ENCODE assay signal across 8 cellular contexts in genomic region chr7:1466524-1467271, GRCh38. TPM values are rescaled to one million over a fixed set of nuclear protein-coding genes. Genes with fewer than 3 reads are reported as not detected.
DNase-seq lines count a peak whose midpoint lies in the region; ATAC-seq and TF ChIP-seq lines count a peak whose summit lies in the region.

No MANE protein-coding gene starts in this region.

- H3K36me3 Mint-ChIP-seq in osteocyte (ENCODE audit: unreplicated experiment): peaks cover 1% of the 10 kb centered on the region
- H3K36me3 Mint-ChIP-seq in activated T-helper 1 cell treated with anti-CD3 and anti-CD28 coated beads, Interleukin-12 subunit alpha, Interleukin-12 subunit beta, Interleukin-2, Interleukin-4 antibody, amounts not matched to agents 30 ng/mL and 10 ng/mL and 1 ng/mL, durations not matched to agents 14 hours and 24 hours and 36 hours (ENCODE audit: low read depth): no peaks in the 10 kb centered on the region

- no peak for ATAC-seq in GM18870 (IDR thresholded peaks at IDR 0.05; ENCODE audit: unreplicated experiment)

- H3K4me1 Mint-ChIP-seq in osteocyte (ENCODE audit: unreplicated experiment): peaks cover 26% of the 10 kb centered on the region
- no peaks in the 10 kb centered on the region for H3K4me1 Mint-ChIP-seq in activated T-helper 1 cell treated with anti-CD3 and anti-CD28 coated beads, Interleukin-12 subunit alpha, Interleukin-12 subunit beta, Interleukin-2, Interleukin-4 antibody, amounts not matched to agents 30 ng/mL and 10 ng/mL and 1 ng/mL, durations not matched to agents 14 hours and 24 hours and 36 hours (ENCODE audit: low read depth)

- peak; percentile 2 for TF ChIP-seq CTCF in fibroblast of villous mesenchyme (IDR thresholded peaks at IDR 0.05; ENCODE audit: insufficient read depth, low read depth, low read length)
- TF ChIP-seq CTCF in osteocyte (IDR thresholded peaks at IDR 0.05): no peak

- H3K27ac Mint-ChIP-seq in osteocyte (ENCODE audit: unreplicated experiment): peak overlapping the region; percentile 71
- no peak overlapping the region for H3K27ac Mint-ChIP-seq in activated T-helper 1 cell treated with anti-CD3 and anti-CD28 coated beads, Interleukin-12 subunit alpha, Interleukin-12 subunit beta, Interleukin-2, Interleukin-4 antibody, amounts not matched to agents 30 ng/mL and 10 ng/mL and 1 ng/mL, durations not matched to agents 14 hours and 24 hours and 36 hours

- no peaks in the 10 kb centered on the region for H3K9me3 Mint-ChIP-seq in osteocyte (ENCODE audit: unreplicated experiment)
- H3K9me3 Mint-ChIP-seq in activated T-helper 1 cell treated with anti-CD3 and anti-CD28 coated beads, Interleukin-12 subunit alpha, Interleukin-12 subunit beta, Interleukin-2, Interleukin-4 antibody, amounts not matched to agents 30 ng/mL and 10 ng/mL and 1 ng/mL, durations not matched to agents 14 hours and 24 hours and 36 hours: no peaks in the 10 kb centered on the region

- H3K4me3 ChIP-seq in fibroblast of villous mesenchyme (ENCODE audit: low read depth, low read length): no peak overlapping the region

- DNase-seq in EH (ENCODE audit: low read depth) (peak; percentile 75), RPMI7951 (ENCODE audit: low read depth) (peak; percentile 63), fibroblast of villous mesenchyme (ENCODE audit: low read depth) (peak; percentile 79), osteocyte (ENCODE audit: extremely low spot score, unreplicated experiment) (peak; percentile 91), SIG-M5 treated with dmso at 0.1 percent for 504 hours (lab: John Stamatoyannopoulos, UW; ENCODE audit: unreplicated experiment) (no peak), NCI-H446 (lab: John Stamatoyannopoulos, UW) (no peak)
- no peak for DNase-seq in activated T-helper 1 cell treated with anti-CD3 and anti-CD28 coated beads, Interleukin-12 subunit alpha, Interleukin-12 subunit beta, Interleukin-2, Interleukin-4 antibody, amounts not matched to agents 30 ng/mL and 10 ng/mL and 1 ng/mL, durations not matched to agents 14 hours and 24 hours and 36 hours (ENCODE audit: low spot score)

- intact Hi-C loops in activated T-helper 1 cell treated with anti-CD3 and anti-CD28 coated beads, Interleukin-12 subunit alpha, Interleukin-12 subunit beta, Interleukin-2, Interleukin-4 antibody, amounts not matched to agents 30 ng/mL and 10 ng/mL and 1 ng/mL, durations not matched to agents 14 hours and 24 hours and 36 hours (cut with micrococcal nuclease): no loop called here

- no peak overlapping the region for H3K4me3 Mint-ChIP-seq in osteocyte (ENCODE audit: unreplicated experiment)
- no peak overlapping the region for H3K4me3 Mint-ChIP-seq in activated T-helper 1 cell treated with anti-CD3 and anti-CD28 coated beads, Interleukin-12 subunit alpha, Interleukin-12 subunit beta, Interleukin-2, Interleukin-4 antibody, amounts not matched to agents 30 ng/mL and 10 ng/mL and 1 ng/mL, durations not matched to agents 14 hours and 24 hours and 36 hours

- H3K27me3 Mint-ChIP-seq in osteocyte (ENCODE audit: unreplicated experiment): no peaks in the 10 kb centered on the region
- H3K27me3 Mint-ChIP-seq in activated T-helper 1 cell treated with anti-CD3 and anti-CD28 coated beads, Interleukin-12 subunit alpha, Interleukin-12 subunit beta, Interleukin-2, Interleukin-4 antibody, amounts not matched to agents 30 ng/mL and 10 ng/mL and 1 ng/mL, durations not matched to agents 14 hours and 24 hours and 36 hours (ENCODE audit: insufficient read depth): no peaks in the 10 kb centered on the region

RNA-seq across cellular contexts. Expression of gene MICALL2, which starts 7.4 kb away (rescaled TPM):
- 16.0 and 20.1 TPM in 2 replicates for total RNA-seq in RPMI7951 (2014; rRNA removed; shearing (Covaris generic))
- 25.4 and 34.5 TPM in 2 replicates for total RNA-seq in fibroblast of villous mesenchyme
- 55.9 and 63.1 TPM in 2 replicates for total RNA-seq in osteocyte
- total RNA-seq in activated T-helper 1 cell treated with anti-CD3 and anti-CD28 coated beads, Interleukin-12 subunit alpha, Interleukin-12 subunit beta, Interleukin-2, Interleukin-4 antibody, amounts not matched to agents 30 ng/mL and 10 ng/mL and 1 ng/mL, durations not matched to agents 14 hours and 24 hours and 36 hours: 1.9 and 2.2 TPM in 2 replicates

RNA-seq across cellular contexts. Expression of gene INTS1, which starts 37.5 kb away (rescaled TPM):
- 43.3 and 49.5 TPM in 2 replicates for total RNA-seq in RPMI7951 (2014; rRNA removed; shearing (Covaris generic))
- total RNA-seq in fibroblast of villous mesenchyme: 45.3 and 69.9 TPM in 2 replicates
- 111 and 121 TPM in 2 replicates for total RNA-seq in osteocyte
- 94.3 and 97.9 TPM in 2 replicates for total RNA-seq in activated T-helper 1 cell treated with anti-CD3 and anti-CD28 coated beads, Interleukin-12 subunit alpha, Interleukin-12 subunit beta, Interleukin-2, Interleukin-4 antibody, amounts not matched to agents 30 ng/mL and 10 ng/mL and 1 ng/mL, durations not matched to agents 14 hours and 24 hours and 36 hours

Comparison
In these comparisons a context has a peak if more than half of its experiments do, and no peak if none do; other contexts are left out.
1. DNase-seq: peak in EH (single experiment), RPMI7951 (single experiment), fibroblast of villous mesenchyme (single experiment) and osteocyte (single experiment); none in SIG-M5 treated with dmso at 0.1 percent for 504 hours (single experiment), activated T-helper 1 cell treated with anti-CD3 and anti-CD28 coated beads, Interleukin-12 subunit alpha, Interleukin-12 subunit beta, Interleukin-2, Interleukin-4 antibody, amounts not matched to agents 30 ng/mL and 10 ng/mL and 1 ng/mL, durations not matched to agents 14 hours and 24 hours and 36 hours (single experiment) and NCI-H446 (0 of 2).